In the genomic region with DNA sequence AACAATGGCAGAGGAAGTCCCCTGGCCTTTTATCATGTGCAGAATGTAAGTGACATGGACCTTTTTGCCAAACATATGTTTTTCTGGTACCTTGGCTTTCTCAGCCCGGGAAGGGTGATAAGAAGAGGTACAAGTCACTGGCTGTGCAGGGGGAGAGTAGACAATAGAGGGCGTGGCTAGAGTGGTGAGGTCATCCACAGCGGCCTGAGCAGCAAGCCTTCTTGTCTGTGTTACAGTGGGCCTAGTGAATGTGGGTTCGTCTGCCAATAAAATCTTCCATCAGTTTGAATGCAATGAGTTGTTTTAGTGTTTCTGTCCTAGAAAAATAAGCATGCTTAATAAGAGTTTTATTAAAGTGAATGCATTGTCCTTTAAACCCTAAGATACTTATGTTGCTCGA, we compare ENCODE assay signal across 9 cellular contexts. TPM values are rescaled to one million over a fixed set of nuclear protein-coding genes. Genes with fewer than 3 reads are reported as not detected.
A peak's percentile ranks its signal among the peaks of the same experiment; 100 is the strongest.
DNase-seq lines count a peak whose midpoint lies in the region; ATAC-seq, FAIRE-seq and TF ChIP-seq lines count a peak whose summit lies in the region.
"Had no signal": no experiment of that assay in that cellular context is flagged by ENCODE, and none has a peak within 500 bp of the region (broad histone marks: within the 10 kb centered on the region; RNA-seq: fewer than 3 reads in every experiment).

No MANE protein-coding gene starts in this region.

- DNase-seq in H4 (ENCODE audit: low spot score) (peak; percentile 24), SK-N-SH (peak; percentile 85), globus pallidus (ENCODE audit: low spot score) (peak; percentile 98), pancreas (no peak), sigmoid colon (no peak), NCI-H345 treated with DMSO at 0.1 percent for 48 hours (lab: John Stamatoyannopoulos, UW; ENCODE audit: unreplicated experiment) (no peak), CD14-positive monocyte (ENCODE audit: low spot score) (no peak)
- DNase-seq: activated T-cell treated with anti-CD3 and anti-CD28 coated beads, Interleukin-2, amount 50 U/mL, for 48 hours had no signal

- intact Hi-C loops in pancreas (cut with DNase I): no loop called here
- intact Hi-C loops in sigmoid colon (cut with DNase I): loop anchor here (10.0 kb wide), 1 partner anchor 395 kb away; a partner anchor contains a TSS
- intact Hi-C loops in CD14-positive monocyte (cut with micrococcal nuclease): no loop called here

- TF ChIP-seq RAD21 in SK-N-SH (IDR thresholded peaks at IDR 0.05; ENCODE audit: low read length): no peak

- peak overlapping the region; percentile 50; the same call in 1 of the 2 replicates for H3K4me2 ChIP-seq in SK-N-SH

- H3F3A ChIP-seq in SK-N-SH (replicated peaks; ENCODE audit: insufficient read depth): no peaks in the 10 kb centered on the region

- H3K4me1 Mint-ChIP-seq in CD14-positive monocyte: no peaks in the 10 kb centered on the region

- H3K4me3 Mint-ChIP-seq in CD14-positive monocyte: no peak overlapping the region

- POLR2A ChIA-PET in SK-N-SH (lab: Yijun Ruan, JAX): interaction anchor here (2.4 kb wide), 1 partner anchor 130 kb away, joined by 12 read pairs; a partner anchor contains a TSS

- H3K9me3 ChIP-seq in SK-N-SH (no peaks in the 10 kb centered on the region), pancreas (no peaks in the 10 kb centered on the region), sigmoid colon (no peaks in the 10 kb centered on the region)

- peaks cover 0 to 8% of the 10 kb centered on the region in 2 experiments; a peak in 2 of 4 replicates for H3K4me1 ChIP-seq in SK-N-SH (ENCODE audit: control insufficient read depth in 1 of 2, insufficient read depth in 2 of 2, low read depth in 1 of 2, low read length in 1 of 2)
- H3K4me1 ChIP-seq in pancreas: no peaks in the 10 kb centered on the region
- no peaks in the 10 kb centered on the region for H3K4me1 ChIP-seq in sigmoid colon

- H3K4me3 ChIP-seq in SK-N-SH (ENCODE audit: low read depth in 2 of 2, low read length in 1 of 2) (no peak overlapping the region), pancreas (no peak overlapping the region), sigmoid colon (no peak overlapping the region)

- peak overlapping the region; percentile 49 for H3K9ac ChIP-seq in SK-N-SH

- H3K27me3 Mint-ChIP-seq in CD14-positive monocyte (ENCODE audit: low read depth in 3 of 3): no peaks in the 10 kb centered on the region

- TF ChIP-seq POLR2A in sigmoid colon (IDR thresholded peaks at IDR 0.05): no peak

- no peak overlapping the region for H3K27ac Mint-ChIP-seq in CD14-positive monocyte

- H3K9me3 Mint-ChIP-seq in CD14-positive monocyte: no peaks in the 10 kb centered on the region

- no peaks in the 10 kb centered on the region for H4K20me1 ChIP-seq in SK-N-SH (ENCODE audit: insufficient read depth)

- no peaks in the 10 kb centered on the region for H3K79me2 ChIP-seq in SK-N-SH (ENCODE audit: insufficient read depth)

- H3K36me3 ChIP-seq in SK-N-SH (replicated peaks in 1 of 2; ENCODE audit: control insufficient read depth in 1 of 2, insufficient read depth in 2 of 2, low read length in 1 of 2) (peaks cover 18 to 27% of the 10 kb centered on the region in 2 experiments), pancreas (peaks cover 0 to 78% (median 19%) of the 10 kb centered on the region in 3 donors), sigmoid colon (peaks cover 20 to 85% (median 60%) of the 10 kb centered on the region in 4 donors)

- peaks cover 86 to 96% of the 10 kb centered on the region in 2 donors for H3K36me3 Mint-ChIP-seq in CD14-positive monocyte

- no peaks in the 10 kb centered on the region for H3K27me3 ChIP-seq in SK-N-SH (ENCODE audit: insufficient read depth)
- no peaks in the 10 kb centered on the region for H3K27me3 ChIP-seq in pancreas
- no peaks in the 10 kb centered on the region for H3K27me3 ChIP-seq in sigmoid colon

- ATAC-seq in pancreas (peak in 3 of 4 donors; percentile 48 to 74 (median 49)), GM19328 (IDR thresholded peaks at IDR 0.05; ENCODE audit: unreplicated experiment) (no peak)

- H3K27ac ChIP-seq in SK-N-SH (ENCODE audit: low read depth in 2 of 2, low read length in 1 of 2) (peak overlapping the region; percentile 53 to 91), pancreas (no peak overlapping the region), sigmoid colon (no peak overlapping the region)

- 0 out of 4 replicates have a peak, but pooled peaks of 1 of the 2 experiments have one; percentile 6 for TF ChIP-seq EP300 in SK-N-SH (IDR thresholded peaks at IDR 0.05; ENCODE audit: borderline replicate concordance in 1 of 2, low read depth in 1 of 2, low read length in 1 of 2)
- no peak for TF ChIP-seq EP300 in sigmoid colon (IDR thresholded peaks at IDR 0.05)

- no peaks in the 10 kb centered on the region for H3K9me2 ChIP-seq in SK-N-SH

- WGBS in SK-N-SH (ENCODE audit: low lambda C conversion rate): 23% methylated on average over 5 of the region's 5 CpGs
- 57 to 58% methylated on average over 5 of the region's 5 CpGs for WGBS in pancreas, 2 donors
- WGBS in sigmoid colon, 2 donors: 30 to 57% methylated on average over 5 of the region's 5 CpGs

- TF ChIP-seq CTCF in SK-N-SH (IDR thresholded peaks at IDR 0.05) (no peak), pancreas (IDR thresholded peaks at IDR 0.05) (no peak), sigmoid colon (IDR thresholded peaks at IDR 0.05) (no peak), CD14-positive monocyte (IDR thresholded peaks at IDR 0.05) (no peak)

- CTCF ChIA-PET in SK-N-SH (lab: Yijun Ruan, JAX): interaction anchor here (0.7 to 6.4 kb wide), 7 partner anchors 11 to 306 kb away, joined by 3 to 52 read pairs (median 4); a partner anchor contains a TSS

- FAIRE-seq in pancreas (lab: Jason Lieb, UNC): no peak

- peak overlapping the region; percentile 84 for H2AFZ ChIP-seq in SK-N-SH (ENCODE audit: low read depth)

TF ChIP-seq in SK-N-SH, 30 proteins besides CTCF, POLR2A, EP300 and RAD21:
- TF ChIP-seq, protein P1, sequence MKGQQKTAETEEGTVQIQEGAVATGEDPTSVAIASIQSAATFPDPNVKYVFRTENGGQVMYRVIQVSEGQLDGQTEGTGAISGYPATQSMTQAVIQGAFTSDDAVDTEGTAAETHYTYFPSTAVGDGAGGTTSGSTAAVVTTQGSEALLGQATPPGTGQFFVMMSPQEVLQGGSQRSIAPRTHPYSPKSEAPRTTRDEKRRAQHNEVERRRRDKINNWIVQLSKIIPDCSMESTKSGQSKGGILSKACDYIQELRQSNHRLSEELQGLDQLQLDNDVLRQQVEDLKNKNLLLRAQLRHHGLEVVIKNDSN (IDR thresholded peaks at IDR 0.05; ENCODE audit: borderline replicate concordance, low read depth): no peak
- TF ChIP-seq POLR2AphosphoS5 (IDR thresholded peaks at IDR 0.05; ENCODE audit: low read depth, low read length) (peak; percentile 69), MXI1 (IDR thresholded peaks at IDR 0.05; ENCODE audit: low read depth, low read length) (0 out of 2 replicates have a peak, but pooled peaks have one; percentile 50), RFX5 (IDR thresholded peaks at IDR 0.05; ENCODE audit: low read length) (no peak), TAF1 (IDR thresholded peaks at IDR 0.05; ENCODE audit: borderline replicate concordance, low read depth, low read length) (peak; percentile 43; the same call in 1 of the 2 replicates), FOXM1 (IDR thresholded peaks at IDR 0.05; ENCODE audit: low read depth) (no peak), TCF12 (IDR thresholded peaks at IDR 0.05) (no peak), SIN3A (IDR thresholded peaks at IDR 0.05; ENCODE audit: borderline replicate concordance, low read depth, low read length) (no peak)

RNA-seq across cellular contexts. Expression of a gene that starts 59.0 kb away (rescaled TPM):
- 119 and 198 TPM in 2 replicates for total RNA-seq in H4 (2014; rRNA removed; shearing (Covaris generic))
- polyA plus RNA-seq in SK-N-SH (2012; rRNA removed) (75.3 and 76.2 TPM in 2 replicates), pancreas (10 to 100 TPM; 12.7 to 28.3 TPM), sigmoid colon (100 to 1,000 TPM in 1 of 3 donors, 10 to 100 TPM in 2; 69.7 to 115 (median 71.0) TPM), CD14-positive monocyte (100 to 1,000 TPM; 471 to 509 TPM)
- 75.1 and 78.8 TPM in 2 replicates for polyA plus RNA-seq in SK-N-SH (2012; cell fraction: cytosol; rRNA removed)
- 61.0 and 72.1 TPM in 2 replicates for polyA plus RNA-seq in SK-N-SH (2012; cell fraction: nucleus; rRNA removed)
- total RNA-seq in pancreas (10 to 100 TPM; 13.5 to 40.0 (median 24.2) TPM), sigmoid colon (10 to 100 TPM; 30.6 to 44.2 (median 36.9) TPM)

Comparison
In these comparisons a context has a peak if more than half of its experiments do, and no peak if none do; other contexts are left out.
1. DNase-seq: peak in H4 (single experiment), SK-N-SH (single experiment) and globus pallidus (single experiment); none in pancreas (0 of 6), sigmoid colon (single experiment), NCI-H345 treated with DMSO at 0.1 percent for 48 hours (single experiment) and CD14-positive monocyte (single experiment).
2. H3K27ac ChIP-seq: peak in SK-N-SH (2 of 2); none in pancreas (0 of 4) and sigmoid colon (0 of 4).